In the genomic region with DNA sequence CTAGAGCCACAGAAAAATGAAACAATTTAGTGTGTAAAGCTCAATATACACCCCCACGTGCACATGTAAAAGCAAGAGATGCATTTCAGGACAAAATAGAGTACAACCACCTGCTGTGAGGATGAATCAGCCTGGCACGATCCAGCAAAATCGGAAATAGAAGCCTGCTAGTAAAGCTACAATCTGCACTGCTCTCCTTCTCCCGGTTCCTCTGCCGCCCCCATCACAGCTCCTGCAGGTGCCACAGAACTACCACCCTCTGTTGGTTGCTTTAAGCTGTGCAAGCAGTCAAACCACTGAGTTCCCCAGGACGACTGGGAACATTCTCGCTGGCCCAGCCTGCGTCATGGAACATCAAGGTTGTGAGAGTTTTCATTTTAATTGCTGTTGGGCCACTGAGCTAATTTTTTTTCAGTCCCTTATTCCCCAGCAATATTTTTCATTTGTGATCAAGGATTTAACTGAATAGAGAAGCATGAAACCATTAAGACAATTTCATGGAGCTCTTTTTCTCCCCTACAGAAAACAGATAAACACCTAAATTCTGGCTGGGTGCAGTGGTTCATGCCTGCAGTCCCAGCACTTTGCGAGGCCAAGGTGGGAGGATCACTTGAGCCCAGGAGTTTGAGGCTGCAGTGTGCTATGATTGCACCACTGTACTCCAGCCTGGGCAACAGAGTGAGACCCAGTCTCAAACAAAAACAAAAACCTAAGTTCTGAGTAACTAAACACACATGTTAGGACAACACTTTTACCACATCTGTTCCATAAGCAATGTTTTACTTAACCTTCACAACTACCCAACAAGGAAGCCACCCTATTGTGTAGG, we compare ENCODE assay signal across 8 cellular contexts. TPM values are rescaled to one million over a fixed set of nuclear protein-coding genes. Genes with fewer than 3 reads are reported as not detected.
DNase-seq lines count a peak whose midpoint lies in the region; ATAC-seq and TF ChIP-seq lines count a peak whose summit lies in the region.

No MANE protein-coding gene starts in this region.

- H3K36me3 ChIP-seq in cardiac muscle cell = no peaks in the 10 kb centered on the region
- H3K36me3 ChIP-seq in sigmoid colon = no peaks in the 10 kb centered on the region

- TF ChIP-seq CTCF in LNCaP clone FGC (IDR thresholded peaks at IDR 0.05; ENCODE audit: control insufficient read depth, extremely low read depth, insufficient read depth) (peak; percentile 81), cardiac muscle cell (IDR thresholded peaks at IDR 0.05; ENCODE audit: low read depth, low read length) (peak; percentile 50), sigmoid colon (IDR thresholded peaks at IDR 0.05) (peak in 2 of 4 experiments; percentile 43 to 46)

- H3K4me3 ChIP-seq in LNCaP clone FGC (ENCODE audit: low read depth, low read length) = no peak overlapping the region
- no peak overlapping the region for H3K4me3 ChIP-seq in cardiac muscle cell
- H3K4me3 ChIP-seq in sigmoid colon = no peak overlapping the region

- no peaks in the 10 kb centered on the region for H3K27me3 ChIP-seq in cardiac muscle cell
- no peaks in the 10 kb centered on the region for H3K27me3 ChIP-seq in sigmoid colon

- H3K4me1 ChIP-seq in cardiac muscle cell (ENCODE audit: low read depth) = peaks cover 18% of the 10 kb centered on the region
- H3K4me1 ChIP-seq in sigmoid colon = peaks cover 0 to 5% (median 0%) of the 10 kb centered on the region in 4 donors

- no peaks in the 10 kb centered on the region for H3K9me3 ChIP-seq in cardiac muscle cell (ENCODE audit: low read depth)
- H3K9me3 ChIP-seq in sigmoid colon = no peaks in the 10 kb centered on the region

- WGBS in sigmoid colon, 2 donors = 10 to 22% methylated on average over 9 of the region's 9 CpGs

- ATAC-seq in HG02981 (IDR thresholded peaks at IDR 0.05; ENCODE audit: unreplicated experiment) = no peak

- H3K27ac ChIP-seq in cardiac muscle cell (no peak overlapping the region), sigmoid colon (no peak overlapping the region)

- no peak for TF ChIP-seq EP300 in sigmoid colon (IDR thresholded peaks at IDR 0.05)

- TF ChIP-seq POLR2A in sigmoid colon (IDR thresholded peaks at IDR 0.05) = no peak

- intact Hi-C loops in sigmoid colon (cut with DNase I) = no loop called here

- DNase-seq in Daoy (ENCODE audit: low read depth) = peak; percentile 71
- DNase-seq in LNCaP clone FGC (ENCODE audit: low read depth) = no peak
- peak; percentile 32 for DNase-seq in activated naive CD4-positive, alpha-beta T cell treated with anti-CD3 and anti-CD28 coated beads, Interleukin-2, amount 50 U/mL, for 16 hours
- DNase-seq in cardiac muscle cell (ENCODE audit: low read depth in 1 of 2, low spot score in 1 of 2) = peak; percentile 45 to 81
- peak; percentile 74 for DNase-seq in sigmoid colon
- no peak for DNase-seq in foreskin melanocyte

TF ChIP-seq in PFSK-1, 5 proteins besides CTCF, POLR2A, EP300 and RAD21:
- TF ChIP-seq SIN3A (IDR thresholded peaks at IDR 0.05; ENCODE audit: borderline replicate concordance, insufficient read depth, low read length) = no peak
- TF ChIP-seq TAF1 (IDR thresholded peaks at IDR 0.05; ENCODE audit: borderline replicate concordance, insufficient read depth, low read length) = 0 out of 2 replicates have a peak, but pooled peaks have one; percentile 16
- TF ChIP-seq, protein P1, sequence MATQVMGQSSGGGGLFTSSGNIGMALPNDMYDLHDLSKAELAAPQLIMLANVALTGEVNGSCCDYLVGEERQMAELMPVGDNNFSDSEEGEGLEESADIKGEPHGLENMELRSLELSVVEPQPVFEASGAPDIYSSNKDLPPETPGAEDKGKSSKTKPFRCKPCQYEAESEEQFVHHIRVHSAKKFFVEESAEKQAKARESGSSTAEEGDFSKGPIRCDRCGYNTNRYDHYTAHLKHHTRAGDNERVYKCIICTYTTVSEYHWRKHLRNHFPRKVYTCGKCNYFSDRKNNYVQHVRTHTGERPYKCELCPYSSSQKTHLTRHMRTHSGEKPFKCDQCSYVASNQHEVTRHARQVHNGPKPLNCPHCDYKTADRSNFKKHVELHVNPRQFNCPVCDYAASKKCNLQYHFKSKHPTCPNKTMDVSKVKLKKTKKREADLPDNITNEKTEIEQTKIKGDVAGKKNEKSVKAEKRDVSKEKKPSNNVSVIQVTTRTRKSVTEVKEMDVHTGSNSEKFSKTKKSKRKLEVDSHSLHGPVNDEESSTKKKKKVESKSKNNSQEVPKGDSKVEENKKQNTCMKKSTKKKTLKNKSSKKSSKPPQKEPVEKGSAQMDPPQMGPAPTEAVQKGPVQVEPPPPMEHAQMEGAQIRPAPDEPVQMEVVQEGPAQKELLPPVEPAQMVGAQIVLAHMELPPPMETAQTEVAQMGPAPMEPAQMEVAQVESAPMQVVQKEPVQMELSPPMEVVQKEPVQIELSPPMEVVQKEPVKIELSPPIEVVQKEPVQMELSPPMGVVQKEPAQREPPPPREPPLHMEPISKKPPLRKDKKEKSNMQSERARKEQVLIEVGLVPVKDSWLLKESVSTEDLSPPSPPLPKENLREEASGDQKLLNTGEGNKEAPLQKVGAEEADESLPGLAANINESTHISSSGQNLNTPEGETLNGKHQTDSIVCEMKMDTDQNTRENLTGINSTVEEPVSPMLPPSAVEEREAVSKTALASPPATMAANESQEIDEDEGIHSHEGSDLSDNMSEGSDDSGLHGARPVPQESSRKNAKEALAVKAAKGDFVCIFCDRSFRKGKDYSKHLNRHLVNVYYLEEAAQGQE (IDR thresholded peaks at IDR 0.05; ENCODE audit: insufficient read depth in 1 of 2, low read depth in 2 of 2, low read length in 2 of 2) = 0 out of 4 replicates have a peak, but pooled peaks of 1 of the 2 experiments have one; percentile 14
- TF ChIP-seq POLR2AphosphoS5 (IDR thresholded peaks at IDR 0.05; ENCODE audit: low read depth, low read length) = no peak
- TF ChIP-seq FOXP2 (optimal IDR thresholded peaks at IDR 0.05; ENCODE audit: borderline replicate concordance, extremely low read depth, extremely low read length, insufficient read depth) = no peak

RNA-seq across cellular contexts. Expression of a gene that starts 47.6 kb away (rescaled TPM):
- total RNA-seq in Daoy (2014; rRNA removed; shearing (Covaris generic)) = 4.6 and 6.6 TPM in 2 replicates
- 12.4 TPM for polyA plus RNA-seq in PFSK-1 (2012; ENCODE audit: insufficient read length, low read depth)
- total RNA-seq in cardiac muscle cell (75.9 and 143 TPM in 2 replicates), sigmoid colon (10 to 100 TPM in 1 of 4 donors, 1 to 10 TPM in 3; 5.1 to 27.4 (median 8.9) TPM)
- polyA plus RNA-seq in cardiac muscle cell (212 TPM in 2 replicates), sigmoid colon (10 to 100 TPM; 15.6 to 73.3 (median 32.1) TPM)

Comparison
In these comparisons a context has a peak if more than half of its experiments do, and no peak if none do; other contexts are left out.
1. DNase-seq: peak in Daoy (single experiment), activated naive CD4-positive, alpha-beta T cell treated with anti-CD3 and anti-CD28 coated beads, Interleukin-2, amount 50 U/mL, for 16 hours (single experiment), cardiac muscle cell (2 of 2) and sigmoid colon (single experiment); none in LNCaP clone FGC (single experiment) and foreskin melanocyte (single experiment).